ENCODE assay signal across 8 cellular contexts in genomic region chr1:26693557-26694184, GRCh38. TPM values are rescaled to one million over a fixed set of nuclear protein-coding genes. Genes with fewer than 3 reads are reported as not detected.
DNase-seq lines count a peak whose midpoint lies in the region; ATAC-seq, FAIRE-seq and TF ChIP-seq lines count a peak whose summit lies in the region.

No MANE protein-coding gene starts in this region.

- H3K9ac ChIP-seq in kidney (ENCODE audit: low read length in 2 of 2) = peak overlapping the region; percentile 60 to 92

- H3K27ac Mint-ChIP-seq in activated CD4-positive, alpha-beta T cell treated with anti-CD3 and anti-CD28 coated beads, Interleukin-2, amount 10 ng/mL, durations not matched to agents 24 days and 14 days = peak overlapping the region; percentile 99
- peak overlapping the region; percentile 98 for H3K27ac Mint-ChIP-seq in activated T-helper 2 cell treated with anti-CD3 and anti-CD28 coated beads, Interferon-gamma antibody, Interleukin-2, Interleukin-4, amounts not matched to agents 10 μg/mL and 5 μg/mL and 100 μg/mL, durations not matched to agents 14 hours and 24 hours and 36 hours

- H3K27me3 ChIP-seq in thoracic aorta (replicated peaks; ENCODE audit: insufficient read depth) = no peaks in the 10 kb centered on the region

- H3K36me3 Mint-ChIP-seq in activated CD4-positive, alpha-beta T cell treated with anti-CD3 and anti-CD28 coated beads, Interleukin-2, amount 10 ng/mL, durations not matched to agents 24 days and 14 days (ENCODE audit: low read depth) = peaks cover 1% of the 10 kb centered on the region
- H3K36me3 Mint-ChIP-seq in activated T-helper 2 cell treated with anti-CD3 and anti-CD28 coated beads, Interferon-gamma antibody, Interleukin-2, Interleukin-4, amounts not matched to agents 10 μg/mL and 5 μg/mL and 100 μg/mL, durations not matched to agents 14 hours and 24 hours and 36 hours (ENCODE audit: low read depth) = no peaks in the 10 kb centered on the region

- H3K4me3 Mint-ChIP-seq in activated CD4-positive, alpha-beta T cell treated with anti-CD3 and anti-CD28 coated beads, Interleukin-2, amount 10 ng/mL, durations not matched to agents 24 days and 14 days = peak overlapping the region; percentile 94
- peak overlapping the region; percentile 88 for H3K4me3 Mint-ChIP-seq in activated T-helper 2 cell treated with anti-CD3 and anti-CD28 coated beads, Interferon-gamma antibody, Interleukin-2, Interleukin-4, amounts not matched to agents 10 μg/mL and 5 μg/mL and 100 μg/mL, durations not matched to agents 14 hours and 24 hours and 36 hours (ENCODE audit: low read depth)

- peak overlapping the region; percentile 65 to 92 for H3K4me3 ChIP-seq in kidney (ENCODE audit: low read length in 2 of 2)
- peak overlapping the region; percentile 79 for H3K4me3 ChIP-seq in thoracic aorta

- H3K9me3 Mint-ChIP-seq in activated CD4-positive, alpha-beta T cell treated with anti-CD3 and anti-CD28 coated beads, Interleukin-2, amount 10 ng/mL, durations not matched to agents 24 days and 14 days = no peaks in the 10 kb centered on the region
- no peaks in the 10 kb centered on the region for H3K9me3 Mint-ChIP-seq in activated T-helper 2 cell treated with anti-CD3 and anti-CD28 coated beads, Interferon-gamma antibody, Interleukin-2, Interleukin-4, amounts not matched to agents 10 μg/mL and 5 μg/mL and 100 μg/mL, durations not matched to agents 14 hours and 24 hours and 36 hours

- peak; percentile 66 for DNase-seq in activated CD4-positive, alpha-beta T cell treated with anti-CD3 and anti-CD28 coated beads, Interleukin-2, amount 10 ng/mL, durations not matched to agents 24 days and 14 days
- no peak for DNase-seq in activated CD4-positive, alpha-beta T cell treated with anti-CD3 and anti-CD28 coated beads, Interleukin-2, amount 50 U/mL, for 1 hour
- DNase-seq in activated T-helper 2 cell treated with anti-CD3 and anti-CD28 coated beads, Interferon-gamma antibody, Interleukin-2, Interleukin-4, amounts not matched to agents 10 μg/mL and 5 μg/mL and 100 μg/mL, durations not matched to agents 14 hours and 24 hours and 36 hours (ENCODE audit: low spot score) = no peak
- DNase-seq in kidney (no peak), thoracic aorta (ENCODE audit: low spot score) (no peak), NCI-H526 treated with DMSO at 0.1 percent for 48 hours (lab: John Stamatoyannopoulos, UW) (no peak), occipital lobe (lab: John Stamatoyannopoulos, UW) (no peak)

- H3K36me3 ChIP-seq in kidney (ENCODE audit: control insufficient read depth in 1 of 2, insufficient read depth in 2 of 2, low read length in 2 of 2) (no peaks in the 10 kb centered on the region), thoracic aorta (no peaks in the 10 kb centered on the region)

- FAIRE-seq in kidney (lab: Jason Lieb, UNC) = no peak

- no peaks in the 10 kb centered on the region for H3K27me3 Mint-ChIP-seq in activated CD4-positive, alpha-beta T cell treated with anti-CD3 and anti-CD28 coated beads, Interleukin-2, amount 10 ng/mL, durations not matched to agents 24 days and 14 days
- H3K27me3 Mint-ChIP-seq in activated T-helper 2 cell treated with anti-CD3 and anti-CD28 coated beads, Interferon-gamma antibody, Interleukin-2, Interleukin-4, amounts not matched to agents 10 μg/mL and 5 μg/mL and 100 μg/mL, durations not matched to agents 14 hours and 24 hours and 36 hours (ENCODE audit: low read depth) = no peaks in the 10 kb centered on the region

- intact Hi-C loops in activated CD4-positive, alpha-beta T cell treated with anti-CD3 and anti-CD28 coated beads, Interleukin-2, amount 10 ng/mL, durations not matched to agents 24 days and 14 days (cut with micrococcal nuclease) = loop anchor here (1.0 to 5.0 kb wide), 7 partner anchors 51 to 191 kb away; partner anchors contain the start of gene PIGV
- intact Hi-C loops in activated T-helper 2 cell treated with anti-CD3 and anti-CD28 coated beads, Interferon-gamma antibody, Interleukin-2, Interleukin-4, amounts not matched to agents 10 μg/mL and 5 μg/mL and 100 μg/mL, durations not matched to agents 14 hours and 24 hours and 36 hours (cut with micrococcal nuclease) = loop anchor here (2.0 kb wide), 3 partner anchors 17 to 111 kb away; no protein-coding TSS in a partner anchor
- intact Hi-C loops in kidney (cut with DNase I) = no loop called here

- H3K4me1 Mint-ChIP-seq in activated CD4-positive, alpha-beta T cell treated with anti-CD3 and anti-CD28 coated beads, Interleukin-2, amount 10 ng/mL, durations not matched to agents 24 days and 14 days = peaks cover 35% of the 10 kb centered on the region
- peaks cover 27% of the 10 kb centered on the region for H3K4me1 Mint-ChIP-seq in activated T-helper 2 cell treated with anti-CD3 and anti-CD28 coated beads, Interferon-gamma antibody, Interleukin-2, Interleukin-4, amounts not matched to agents 10 μg/mL and 5 μg/mL and 100 μg/mL, durations not matched to agents 14 hours and 24 hours and 36 hours (ENCODE audit: low read depth)

- H3K27ac ChIP-seq in kidney (ENCODE audit: low read depth in 2 of 2, low read length in 2 of 2) (peak overlapping the region; percentile 94 to 97), thoracic aorta (peak overlapping the region; percentile 91 to 98)

- H3K4me1 ChIP-seq in kidney (ENCODE audit: control insufficient read depth in 1 of 2, insufficient read depth in 1 of 2, low read depth in 1 of 2, low read length in 2 of 2) (peaks cover 25% of the 10 kb centered on the region in 2 donors), thoracic aorta (ENCODE audit: control insufficient read depth in 1 of 2, low read depth in 2 of 2) (peaks cover 18 to 31% of the 10 kb centered on the region in 2 donors)

- TF ChIP-seq CTCF in kidney (IDR thresholded peaks at IDR 0.05; ENCODE audit: borderline replicate concordance, extremely low read depth, insufficient read depth) (no peak), thoracic aorta (IDR thresholded peaks at IDR 0.05) (no peak)

- H3K9me3 ChIP-seq in kidney (ENCODE audit: control insufficient read depth in 1 of 2, low read length in 2 of 2) (no peaks in the 10 kb centered on the region), thoracic aorta (no peaks in the 10 kb centered on the region)

- ATAC-seq in thoracic aorta (ENCODE audit: insufficient number of reproducible peaks, low FRiP score, low read depth) (no peak), GM21619 (IDR thresholded peaks at IDR 0.05; ENCODE audit: unreplicated experiment) (no peak)

RNA-seq across cellular contexts. Expression of gene ARID1A, which starts 2.1 kb away (rescaled TPM):
- 111 and 117 TPM in 2 replicates for total RNA-seq in activated CD4-positive, alpha-beta T cell treated with anti-CD3 and anti-CD28 coated beads, Interleukin-2, amount 10 ng/mL, durations not matched to agents 24 days and 14 days
- 109 TPM in 2 replicates for total RNA-seq in activated T-helper 2 cell treated with anti-CD3 and anti-CD28 coated beads, Interferon-gamma antibody, Interleukin-2, Interleukin-4, amounts not matched to agents 10 μg/mL and 5 μg/mL and 100 μg/mL, durations not matched to agents 14 hours and 24 hours and 36 hours
- 71.7 TPM for total RNA-seq in kidney
- polyA plus RNA-seq in kidney (ENCODE audit: insufficient read depth, low read depth, low replicate concordance) = 9.9 TPM
- total RNA-seq in thoracic aorta = 10 to 100 TPM; 53.6 to 69.2 TPM
- total RNA-seq in occipital lobe = 20.1 TPM
